16 cellular contexts compared by ENCODE assay signal in genomic region chr1:60866884-60867648, GRCh38.
A peak's percentile ranks its signal among the peaks of the same experiment; 100 is the strongest.
DNase-seq lines count a peak whose midpoint lies in the region; ATAC-seq and TF ChIP-seq lines count a peak whose summit lies in the region.
"Had no signal": no experiment of that assay in that cellular context is flagged by ENCODE, and none has a peak within 500 bp of the region (broad histone marks: within the 10 kb centered on the region; RNA-seq: fewer than 3 reads in every experiment).

No MANE protein-coding gene starts in this region.

- peak in 1 of 2 donors; percentile 21 for TF ChIP-seq RAD21 in liver (IDR thresholded peaks at IDR 0.05)

- peak overlapping the region; percentile 42 to 51 for H3K27ac ChIP-seq in liver (ENCODE audit: low read depth in 1 of 2, low read length in 2 of 2)
- H3K27ac ChIP-seq: neutrophil, RWPE1, upper lobe of right lung had no signal

- H3K4me1 ChIP-seq in BE2C: 0 out of 2 replicates have a peak, but pooled peaks cover 3% of the 10 kb centered on the region
- peaks cover 0 to 14% (median 4%) of the 10 kb centered on the region in 4 donors for H3K4me1 ChIP-seq in liver (ENCODE audit: control insufficient read depth in 4 of 4, insufficient read depth in 4 of 4, low read length in 3 of 4)

- H3K27me3 ChIP-seq in BE2C (no peaks in the 10 kb centered on the region), liver (ENCODE audit: control insufficient read depth in 4 of 4, insufficient read depth in 4 of 4, low read length in 3 of 4) (no peaks in the 10 kb centered on the region)
- H3K27me3 ChIP-seq: neutrophil, upper lobe of right lung had no signal

- H3K4me3 ChIP-seq in BE2C (ENCODE audit: low read depth, low read length) (peak overlapping the region; percentile 72), liver (ENCODE audit: low read depth in 1 of 3, low read length in 3 of 3) (no peak overlapping the region)
- H3K4me3 ChIP-seq: upper lobe of right lung had no signal

- TF ChIP-seq CTCF in BE2C (IDR thresholded peaks at IDR 0.05; ENCODE audit: low read depth, low read length): no peak
- TF ChIP-seq CTCF in liver (IDR thresholded peaks at IDR 0.05; ENCODE audit: low read depth, low read length, missing input control): no peak

- H3K9me3 ChIP-seq in BE2C (no peaks in the 10 kb centered on the region), liver (ENCODE audit: control insufficient read depth in 4 of 4, low read length in 3 of 4) (no peaks in the 10 kb centered on the region)
- H3K9me3 ChIP-seq: heart right ventricle, neutrophil, upper lobe of right lung had no signal

- DNase-seq in BE2C: no peak
- peak; percentile 56 for DNase-seq in MV-4-11 (lab: John Stamatoyannopoulos, UW)
- peak; percentile 23 to 34 for DNase-seq in dermis microvascular lymphatic vessel endothelial cell (ENCODE audit: low read depth in 2 of 2)
- no peak for DNase-seq in HuH-7.5 (ENCODE audit: low spot score)
- no peak for DNase-seq in activated naive CD4-positive, alpha-beta T cell treated with Interleukin-2 at 50 U/mL for 16 hours
- DNase-seq: ACHN; activated CD4-positive, alpha-beta memory T cell treated with anti-CD3 and anti-CD28 coated beads for 36 hours; heart right ventricle; NCI-H510A; upper lobe of right lung had no signal

- no peak overlapping the region for H3K9ac ChIP-seq in liver (ENCODE audit: low read depth in 1 of 2, low read length in 2 of 2)

- ATAC-seq in HG03520 (IDR thresholded peaks at IDR 0.05; ENCODE audit: unreplicated experiment): no peak
- ATAC-seq in GM19351 (IDR thresholded peaks at IDR 0.05; ENCODE audit: unreplicated experiment): no peak
- ATAC-seq: activated T-helper 17 cell treated with anti-CD3 and anti-CD28 coated beads, Interleukin-2, amount 50 U/mL, for 72 hours; upper lobe of right lung had no signal

- H3K36me3 ChIP-seq in BE2C (no peaks in the 10 kb centered on the region), liver (ENCODE audit: control insufficient read depth in 4 of 4, insufficient read depth in 3 of 4, low read depth in 1 of 4, low read length in 3 of 4) (no peaks in the 10 kb centered on the region)
- H3K36me3 ChIP-seq: heart right ventricle, neutrophil, upper lobe of right lung had no signal

- WGBS in liver: 34% methylated on average over 4 of the region's 4 CpGs

TF ChIP-seq in liver, 16 proteins besides CTCF, POLR2A, EP300 and RAD21:
- TF ChIP-seq EGR1 (IDR thresholded peaks at IDR 0.05; ENCODE audit: low read depth in 2 of 2) (peak in 1 of 2 donors; percentile 26), JUND (IDR thresholded peaks at IDR 0.05) (peak; percentile 58 to 68), ATF3 (IDR thresholded peaks at IDR 0.05) (peak; percentile 42), YY1 (IDR thresholded peaks at IDR 0.05) (peak; percentile 23), REST (IDR thresholded peaks at IDR 0.05) (no peak), NR2F2 (IDR thresholded peaks at IDR 0.05) (peak; percentile 70), FOXA2 (IDR thresholded peaks at IDR 0.05) (peak; percentile 9), SP1 (IDR thresholded peaks at IDR 0.05) (peak; percentile 75), RXRA (IDR thresholded peaks at IDR 0.05) (peak; percentile 87 to 92), GABPA (IDR thresholded peaks at IDR 0.05 in 1 of 2, conservative IDR thresholded peaks at IDR 0.05 in 1 of 2) (peak in 1 of 2 donors; percentile 14), TAF1 (conservative IDR thresholded peaks at IDR 0.05) (no peak), FOXA1 (IDR thresholded peaks at IDR 0.05) (no peak), ZBTB33 (IDR thresholded peaks at IDR 0.05) (no peak), MAX (IDR thresholded peaks at IDR 0.05) (peak; percentile 14), HNF4G (IDR thresholded peaks at IDR 0.05) (peak; percentile 55), HNF4A (conservative IDR thresholded peaks at IDR 0.05) (peak; percentile 94 to 98)

Comparison
In these comparisons a context has a peak if more than half of its experiments do, and no peak if none do; other contexts are left out.
1. DNase-seq: peak in MV-4-11 (single experiment) and dermis microvascular lymphatic vessel endothelial cell (2 of 2); none in BE2C (single experiment), HuH-7.5 (single experiment) and activated naive CD4-positive, alpha-beta T cell treated with Interleukin-2 at 50 U/mL for 16 hours (single experiment).